In the genomic region with DNA sequence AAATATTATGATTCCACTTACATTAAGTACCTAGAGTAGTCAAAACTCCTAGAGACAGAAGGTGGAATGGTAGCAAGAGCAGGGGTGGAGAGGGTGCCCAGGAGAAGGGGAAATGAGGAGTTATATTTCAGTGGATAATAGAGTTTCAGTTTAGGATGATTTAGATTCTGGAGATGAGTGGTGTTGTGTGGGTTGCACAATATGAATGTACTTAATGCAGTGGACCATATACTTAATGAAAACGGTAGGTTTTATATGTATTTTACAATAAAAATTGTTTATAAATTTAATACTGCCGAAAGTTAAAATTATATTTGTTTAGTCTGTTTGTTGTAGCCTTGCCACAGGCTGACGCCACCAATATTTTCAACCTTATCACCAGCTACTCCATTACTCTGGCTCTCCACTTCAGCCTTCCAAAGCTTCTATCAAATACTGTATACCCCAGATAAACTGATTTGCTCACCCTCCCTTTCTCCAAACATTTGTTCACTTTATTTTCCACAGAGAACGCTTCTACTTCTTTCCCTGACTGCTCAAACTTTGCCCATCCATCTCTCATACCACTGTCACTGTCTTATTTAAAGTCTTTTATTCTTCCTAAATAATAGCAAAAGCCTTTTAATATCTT, we compare ENCODE assay signal across 9 cellular contexts. TPM values are rescaled to one million over a fixed set of nuclear protein-coding genes. Genes with fewer than 3 reads are reported as not detected.
DNase-seq lines count a peak whose midpoint lies in the region; ATAC-seq, FAIRE-seq and TF ChIP-seq lines count a peak whose summit lies in the region.
"Had no signal": no experiment of that assay in that cellular context is flagged by ENCODE, and none has a peak within 500 bp of the region (broad histone marks: within the 10 kb centered on the region; RNA-seq: fewer than 3 reads in every experiment).

No MANE protein-coding gene starts in this region.

- H3K79me2 ChIP-seq in ACC112 (ENCODE audit: control insufficient read depth, insufficient read depth, low read length, unreplicated experiment) (peaks cover 51% of the 10 kb centered on the region), SU-DHL-6 (ENCODE audit: insufficient read depth, low read length) (peaks cover 51% of the 10 kb centered on the region)

- FAIRE-seq in GM12891 (lab: Jason Lieb, UNC), result no peak

- peaks cover 21% of the 10 kb centered on the region for H3K4me1 ChIP-seq in ACC112 (ENCODE audit: control insufficient read depth, insufficient read depth, low read length, unreplicated experiment)
- peaks cover 21% of the 10 kb centered on the region for H3K4me1 ChIP-seq in iPS-18a (ENCODE audit: control insufficient read depth, low read depth, low read length)

- no peak overlapping the region for H2AFZ ChIP-seq in ACC112 (ENCODE audit: low read length, unreplicated experiment)
- H2AFZ ChIP-seq in SU-DHL-6 (ENCODE audit: low read depth, low read length, severe bottlenecking), result no peak overlapping the region

- no peaks in the 10 kb centered on the region for H3K27me3 ChIP-seq in ACC112 (ENCODE audit: insufficient read depth, low read length)
- H3K27me3 ChIP-seq in SU-DHL-6 (ENCODE audit: low read length), result no peaks in the 10 kb centered on the region
- H3K27me3 ChIP-seq in iPS-18a (ENCODE audit: control insufficient read depth, insufficient read depth, low read length), result no peaks in the 10 kb centered on the region

- H3K4me2 ChIP-seq in SU-DHL-6 (ENCODE audit: low read depth, low read length, poor library complexity, severe bottlenecking), result peak overlapping the region; percentile 97

- H3K4me3 ChIP-seq in ACC112 (ENCODE audit: low read depth, low read length) (peak overlapping the region; percentile 88), SU-DHL-6 (ENCODE audit: insufficient read depth, low read length, poor library complexity, severe bottlenecking) (peak overlapping the region; percentile 72), iPS-18a (ENCODE audit: low read length) (peak overlapping the region; percentile 77)

- ATAC-seq in GM19023 (IDR thresholded peaks at IDR 0.05; ENCODE audit: unreplicated experiment), result no peak

- peaks cover 10% of the 10 kb centered on the region for H4K20me1 ChIP-seq in SU-DHL-6 (ENCODE audit: low read depth, low read length)

- no peak overlapping the region for H3K27ac ChIP-seq in ACC112 (ENCODE audit: low read depth, low read length)
- no peak overlapping the region for H3K27ac ChIP-seq in SU-DHL-6 (ENCODE audit: low read depth, low read length)
- no peak overlapping the region for H3K27ac ChIP-seq in iPS-18a (ENCODE audit: low read length)

- no peaks in the 10 kb centered on the region for H3K9me2 ChIP-seq in SU-DHL-6 (replicated peaks; ENCODE audit: insufficient read depth, low read length)

- H3K9ac ChIP-seq in SU-DHL-6 (ENCODE audit: low read length), result peak overlapping the region; percentile 96
- peak overlapping the region; percentile 98 for H3K9ac ChIP-seq in iPS-18a (ENCODE audit: low read length)

- no peaks in the 10 kb centered on the region for H3K36me3 ChIP-seq in ACC112 (ENCODE audit: insufficient read depth, low read length)
- H3K36me3 ChIP-seq in SU-DHL-6 (ENCODE audit: low read length), result no peaks in the 10 kb centered on the region
- H3K36me3 ChIP-seq in iPS-18a (ENCODE audit: control insufficient read depth, low read depth, low read length), result no peaks in the 10 kb centered on the region

- H3K9me3 ChIP-seq in SU-DHL-6 (ENCODE audit: insufficient read depth, low read length), result no peaks in the 10 kb centered on the region
- no peaks in the 10 kb centered on the region for H3K9me3 ChIP-seq in iPS-18a (ENCODE audit: control insufficient read depth, low read depth, low read length)

- TF ChIP-seq CTCF in SU-DHL-6 (IDR thresholded peaks at IDR 0.05; ENCODE audit: insufficient read depth, low read length, poor library complexity, severe bottlenecking), result no peak

- DNase-seq in GM12891 (ENCODE audit: insufficient read length, low spot score) (no peak), foreskin melanocyte (no peak), SHP77 (lab: John Stamatoyannopoulos, UW) (no peak), KBM-7 (no peak)
- DNase-seq: activated CD4-positive, alpha-beta T cell treated with anti-CD3 and anti-CD28 coated beads, Interleukin-2, amount 50 U/mL, for 1 hour had no signal

- in situ Hi-C loops in KBM-7 (cut with MboI; ENCODE audit: low pct_unique_long_range_greater_than_20kb, low sequenced_read_pairs), result no loop called here

- TF ChIP-seq POLR2A in GM12891 (IDR thresholded peaks at IDR 0.05; ENCODE audit: low read depth, low read length), result no peak

- H3F3A ChIP-seq in SU-DHL-6 (ENCODE audit: insufficient read depth), result 0 out of 2 replicates have a peak, but pooled peaks cover 11% of the 10 kb centered on the region

TF ChIP-seq in GM12891, 5 proteins besides CTCF, POLR2A, EP300 and RAD21:
- TF ChIP-seq SPI1 (IDR thresholded peaks at IDR 0.05; ENCODE audit: low read depth, low read length) (0 out of 2 replicates have a peak, but pooled peaks have one; percentile 3), PAX5 (IDR thresholded peaks at IDR 0.05; ENCODE audit: insufficient read depth, low read length, severe bottlenecking) (no peak)

RNA-seq across cellular contexts. Expression of gene RBM26, which starts 1.4 kb away (rescaled TPM):
- polyA plus RNA-seq in GM12891 (2012; ENCODE audit: low read depth, missing spikeins), result 23.8 TPM
